In the genomic region with DNA sequence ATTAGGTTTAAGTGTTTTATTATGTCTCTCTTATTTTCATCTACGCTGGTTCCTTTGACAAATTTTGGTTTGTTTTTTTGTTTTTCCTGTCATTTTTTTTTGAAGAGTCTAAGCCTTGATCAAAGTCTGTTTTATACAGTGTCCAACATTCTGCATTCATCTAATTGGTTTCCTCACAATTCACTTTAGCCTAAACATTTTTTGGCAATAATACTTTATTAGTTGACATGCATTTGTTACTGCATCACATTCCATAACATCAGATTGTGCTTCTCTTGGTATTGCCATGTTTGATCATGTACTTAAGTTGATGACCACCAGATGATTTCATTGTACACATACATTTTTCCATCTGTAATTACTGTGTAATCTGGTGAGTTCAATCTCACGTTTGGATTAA, we compare ENCODE assay signal across 24 cellular contexts.
"Had no signal": no experiment of that assay in that cellular context is flagged by ENCODE, and none has a peak within 500 bp of the region (broad histone marks: within the 10 kb centered on the region; RNA-seq: fewer than 3 reads in every experiment).

No MANE protein-coding gene starts in this region.

- H3K36me3 ChIP-seq: left ventricle myocardium inferior, right atrium auricular region, sigmoid colon, suprapubic skin, tibial artery, upper lobe of left lung, uterus had no signal

- ATAC-seq: foreskin keratinocyte; left cardiac atrium; stimulated activated naive CD8-positive, alpha-beta T cell treated with anti-CD3 and anti-CD28 coated beads, Interleukin-15, Interleukin-2, amounts not matched to agents 100 U/mL and 50 U/mL, for 24 hours had no signal

- H3K27ac Mint-ChIP-seq: endodermal cell, naive B cell, nephron had no signal

- H3K27ac ChIP-seq: coronary artery, foreskin keratinocyte, hepatocyte, left ventricle myocardium inferior, right atrium auricular region, skin epidermis, suprapubic skin, tibial artery, upper lobe of left lung, uterus had no signal

- H3K9me3 ChIP-seq: left ventricle myocardium inferior, right atrium auricular region, sigmoid colon, suprapubic skin, tibial artery, upper lobe of left lung, uterus had no signal

- H3K4me3 Mint-ChIP-seq: endodermal cell, naive B cell, nephron had no signal

- H3K27me3 Mint-ChIP-seq: naive B cell had no signal

- DNase-seq: effector CD4-positive, alpha-beta T cell; endodermal cell; erythroblast; foreskin keratinocyte; head of caudate nucleus; kidney; left cardiac atrium; left ventricle myocardium inferior; mesenchymal stem cell; naive B cell; sigmoid colon; stimulated activated CD4-positive, alpha-beta T cell treated with anti-CD3 and anti-CD28 coated beads, Interleukin-12 subunit alpha, Interleukin-12 subunit beta, amount 100 ng/mL, for 4 hours; stimulated activated naive CD8-positive, alpha-beta T cell treated with anti-CD3 and anti-CD28 coated beads, Interleukin-15, Interleukin-2, amounts not matched to agents 100 U/mL and 50 U/mL, for 24 hours; tibial artery; upper lobe of left lung; uterus had no signal

- H3K27me3 ChIP-seq: foreskin keratinocyte, hepatocyte, right atrium auricular region, sigmoid colon, suprapubic skin, tibial artery, upper lobe of left lung, uterus had no signal

- H3K9me3 Mint-ChIP-seq: endodermal cell had no signal

- FAIRE-seq: endothelial cell of umbilical vein had no signal

- H3K4me3 ChIP-seq: coronary artery, hepatocyte, left ventricle myocardium inferior, lung, right atrium auricular region, sigmoid colon, skin epidermis, suprapubic skin, tibial artery, upper lobe of left lung, uterus had no signal
